27 cellular contexts compared by ENCODE assay signal in genomic region chr7:157901166-157901565, GRCh38.
A peak's percentile ranks its signal among the peaks of the same experiment; 100 is the strongest.
DNase-seq lines count a peak whose midpoint lies in the region; FAIRE-seq and TF ChIP-seq lines count a peak whose summit lies in the region.
"Had no signal": no experiment of that assay in that cellular context is flagged by ENCODE, and none has a peak within 500 bp of the region (broad histone marks: within the 10 kb centered on the region; RNA-seq: fewer than 3 reads in every experiment).

No MANE protein-coding gene starts in this region.

- H3K27ac ChIP-seq in VCaP = peak overlapping the region; percentile 58; the same call in 1 of the 2 replicates
- H3K27ac ChIP-seq: 22Rv1, BLaER1 had no signal

- no peaks in the 10 kb centered on the region for H3K9me3 Mint-ChIP-seq in activated T-cell treated with anti-CD3 and anti-CD28 coated beads, Interleukin-2, amount 50 U/mL, for 24 hours
- H3K9me3 Mint-ChIP-seq: CD8-positive, alpha-beta memory T cell had no signal

- H3K36me3 Mint-ChIP-seq in activated T-cell treated with anti-CD3 and anti-CD28 coated beads, Interleukin-2, amount 50 U/mL, for 24 hours (ENCODE audit: low read depth) = no peaks in the 10 kb centered on the region
- H3K36me3 Mint-ChIP-seq: CD14-positive monocyte; CD4-positive, alpha-beta memory T cell; CD4-positive, CD25-positive, alpha-beta regulatory T cell; CD8-positive, alpha-beta memory T cell had no signal

- H3K27me3 Mint-ChIP-seq in activated T-cell treated with anti-CD3 and anti-CD28 coated beads, Interleukin-2, amount 50 U/mL, for 24 hours = peaks cover 4% of the 10 kb centered on the region
- H3K27me3 Mint-ChIP-seq: CD4-positive, alpha-beta memory T cell; CD8-positive, alpha-beta memory T cell had no signal

- peak; percentile 13 for DNase-seq in activated T-cell treated with anti-CD3 and anti-CD28 coated beads, Interleukin-2, amount 50 U/mL, for 24 hours
- no peak for DNase-seq in activated T-cell treated with anti-CD3 and anti-CD28 coated beads, Interleukin-2, amount 50 U/mL, for 1 hour
- DNase-seq in mesenteric fat pad (ENCODE audit: low spot score) = peak; percentile 73
- DNase-seq in HTR-8/SVneo (ENCODE audit: insufficient read length, low spot score) = no peak
- DNase-seq in A172 (ENCODE audit: low spot score) = no peak
- DNase-seq: ACHN; BE2C; C1 segment of cervical spinal cord; CD4-positive, alpha-beta memory T cell; CD4-positive, CD25-positive, alpha-beta regulatory T cell; CD8-positive, alpha-beta memory T cell; COR-L47; DMS 273 treated with DMSO at 0.1 percent for 48 hours; DMS153; DMS53; DMS79; DND-41; EL; GDM1 had no signal

- FAIRE-seq in HTR-8/SVneo (lab: Jason Lieb, UNC) = no peak
- FAIRE-seq: A204.1, GM12878, GM12892, GM18507 had no signal

- H3K4me1 Mint-ChIP-seq in activated T-cell treated with anti-CD3 and anti-CD28 coated beads, Interleukin-2, amount 50 U/mL, for 24 hours (ENCODE audit: low read depth) = no peaks in the 10 kb centered on the region
- H3K4me1 Mint-ChIP-seq: CD14-positive monocyte; CD4-positive, alpha-beta memory T cell; CD8-positive, alpha-beta memory T cell had no signal

- no peak overlapping the region for H3K27ac Mint-ChIP-seq in activated T-cell treated with anti-CD3 and anti-CD28 coated beads, Interleukin-2, amount 50 U/mL, for 24 hours
- H3K27ac Mint-ChIP-seq: CD4-positive, alpha-beta memory T cell; CD4-positive, CD25-positive, alpha-beta regulatory T cell had no signal

- no peak overlapping the region for H3K4me3 Mint-ChIP-seq in activated T-cell treated with anti-CD3 and anti-CD28 coated beads, Interleukin-2, amount 50 U/mL, for 24 hours
- H3K4me3 Mint-ChIP-seq: CD14-positive monocyte; CD4-positive, alpha-beta memory T cell; CD4-positive, CD25-positive, alpha-beta regulatory T cell; CD8-positive, alpha-beta memory T cell had no signal

- no peak for TF ChIP-seq CTCF in VCaP (conservative IDR thresholded peaks at IDR 0.05)

Comparison
In these comparisons a context has a peak if more than half of its experiments do, and no peak if none do; other contexts are left out.
1. DNase-seq: peak in activated T-cell treated with anti-CD3 and anti-CD28 coated beads, Interleukin-2, amount 50 U/mL, for 24 hours (single experiment) and mesenteric fat pad (single experiment); none in activated T-cell treated with anti-CD3 and anti-CD28 coated beads, Interleukin-2, amount 50 U/mL, for 1 hour (single experiment), HTR-8/SVneo (single experiment) and A172 (single experiment).